ENCODE assay signal across 15 cellular contexts in genomic region chr10:89114846-89115625, GRCh38.
"Had no signal": no experiment of that assay in that cellular context is flagged by ENCODE, and none has a peak within 500 bp of the region (broad histone marks: within the 10 kb centered on the region; RNA-seq: fewer than 3 reads in every experiment).

No MANE protein-coding gene starts in this region.

- H3K27ac Mint-ChIP-seq: activated CD4-positive, alpha-beta T cell treated with anti-CD3 and anti-CD28 coated beads, Interleukin-2, amount 10 ng/mL, durations not matched to agents 24 days and 14 days; activated naive CD8-positive, alpha-beta T cell treated with anti-CD3 and anti-CD28 coated beads, Interleukin-2, amount 10 ng/mL, durations not matched to agents 7 days and 5 days; activated T-helper 1 cell treated with anti-CD3 and anti-CD28 coated beads, Interleukin-12 subunit alpha, Interleukin-12 subunit beta, Interleukin-2, Interleukin-4 antibody, amounts not matched to agents 30 ng/mL and 10 ng/mL and 1 ng/mL, durations not matched to agents 14 hours and 24 hours and 36 hours; dendritic cell treated with granulocyte-macrophage colony-stimulating factor and Interleukin-4, amounts not matched to agents 40 ng/mL and 50 ng/mL, for 4 days; natural killer cell; stimulated activated naive CD8-positive, alpha-beta T cell treated with anti-CD3 and anti-CD28 coated beads, Interleukin-15, amount 100 ng/mL, for 72 hours had no signal

- H3K4me1 Mint-ChIP-seq: natural killer cell had no signal

- DNase-seq: activated CD4-positive, alpha-beta T cell treated with anti-CD3 and anti-CD28 coated beads, Interleukin-2, amount 10 ng/mL, durations not matched to agents 24 days and 14 days; activated CD4-positive, CD25-positive, alpha-beta regulatory T cell; activated naive CD8-positive, alpha-beta T cell treated with anti-CD3 and anti-CD28 coated beads, Interleukin-2, amount 10 ng/mL, durations not matched to agents 7 days and 5 days; brain microvascular endothelial cell; cerebellar nuclear complex; hippocampal formation; left ventricle myocardium superior; mesenchymal stem cell; natural killer cell; retina; stimulated activated naive CD8-positive, alpha-beta T cell treated with anti-CD3 and anti-CD28 coated beads, Interleukin-15, amount 100 ng/mL, for 72 hours; testis; upper lobe of right lung had no signal

- H3K27me3 Mint-ChIP-seq: dendritic cell treated with granulocyte-macrophage colony-stimulating factor and Interleukin-4, amounts not matched to agents 40 ng/mL and 50 ng/mL, for 4 days had no signal

- H3K9me3 Mint-ChIP-seq: activated naive CD8-positive, alpha-beta T cell treated with anti-CD3 and anti-CD28 coated beads, Interleukin-2, amount 10 ng/mL, durations not matched to agents 7 days and 5 days; activated T-helper 1 cell treated with anti-CD3 and anti-CD28 coated beads, Interleukin-12 subunit alpha, Interleukin-12 subunit beta, Interleukin-2, Interleukin-4 antibody, amounts not matched to agents 30 ng/mL and 10 ng/mL and 1 ng/mL, durations not matched to agents 14 hours and 24 hours and 36 hours; dendritic cell treated with granulocyte-macrophage colony-stimulating factor and Interleukin-4, amounts not matched to agents 40 ng/mL and 50 ng/mL, for 4 days; natural killer cell had no signal

- ATAC-seq: left ventricle myocardium superior; natural killer cell; stimulated activated naive CD8-positive, alpha-beta T cell treated with anti-CD3 and anti-CD28 coated beads, Interleukin-15, amount 100 ng/mL, for 72 hours; upper lobe of right lung had no signal

- H3K4me3 Mint-ChIP-seq: activated CD4-positive, alpha-beta T cell treated with anti-CD3 and anti-CD28 coated beads, Interleukin-2, amount 10 ng/mL, durations not matched to agents 24 days and 14 days; activated naive CD8-positive, alpha-beta T cell treated with anti-CD3 and anti-CD28 coated beads, Interleukin-2, amount 10 ng/mL, durations not matched to agents 7 days and 5 days; activated T-helper 1 cell treated with anti-CD3 and anti-CD28 coated beads, Interleukin-12 subunit alpha, Interleukin-12 subunit beta, Interleukin-2, Interleukin-4 antibody, amounts not matched to agents 30 ng/mL and 10 ng/mL and 1 ng/mL, durations not matched to agents 14 hours and 24 hours and 36 hours; dendritic cell treated with granulocyte-macrophage colony-stimulating factor and Interleukin-4, amounts not matched to agents 40 ng/mL and 50 ng/mL, for 4 days; natural killer cell; stimulated activated naive CD8-positive, alpha-beta T cell treated with anti-CD3 and anti-CD28 coated beads, Interleukin-15, amount 100 ng/mL, for 72 hours had no signal

- H3K36me3 Mint-ChIP-seq: activated naive CD8-positive, alpha-beta T cell treated with anti-CD3 and anti-CD28 coated beads, Interleukin-2, amount 10 ng/mL, durations not matched to agents 7 days and 5 days; natural killer cell had no signal
